ENCODE assay signal across 25 cellular contexts in genomic region chr14:33062476-33062875, GRCh38.
A peak's percentile ranks its signal among the peaks of the same experiment; 100 is the strongest.
DNase-seq lines count a peak whose midpoint lies in the region; ATAC-seq and TF ChIP-seq lines count a peak whose summit lies in the region.
"Had no signal": no experiment of that assay in that cellular context is flagged by ENCODE, and none has a peak within 500 bp of the region (broad histone marks: within the 10 kb centered on the region; RNA-seq: fewer than 3 reads in every experiment).

No MANE protein-coding gene starts in this region.

- intact Hi-C loops in thyroid gland (cut with DNase I) = no loop called here

- H3K27ac ChIP-seq in thyroid gland = no peak overlapping the region
- H3K27ac ChIP-seq: neutrophil, RWPE1 had no signal

- no peak overlapping the region for H3K4me3 ChIP-seq in thyroid gland (replicated peaks in 1 of 3)

- peak; percentile 44 for DNase-seq in NCI-H510A treated with DMSO at 0.1 percent for 48 hours (lab: John Stamatoyannopoulos, UW)
- DNase-seq in NCI-H510A (lab: John Stamatoyannopoulos, UW) = no peak
- peak; percentile 91 for DNase-seq in NCI-H2107 treated with DMSO at 0.1 percent for 48 hours (lab: John Stamatoyannopoulos, UW; ENCODE audit: unreplicated experiment)
- peak; percentile 76 for DNase-seq in SW480 (ENCODE audit: low spot score)
- peak; percentile 15 to 20 for DNase-seq in thyroid gland
- DNase-seq in immature natural killer cell = no peak
- DNase-seq in AML-193 (lab: John Stamatoyannopoulos, UW) = no peak
- DNase-seq: activated CD4-positive, alpha-beta T cell treated with anti-CD3 and anti-CD28 coated beads, Interleukin-2, amount 10 ng/mL, durations not matched to agents 7 days and 5 days; activated T-cell treated with anti-CD3 and anti-CD28 coated beads, Interleukin-2, amount 50 U/mL, for 4 hours; cerebellar nuclear complex; GDM1; left ventricle myocardium superior; MV-4-11; NCI-H1694 treated with DMSO at 0.1 percent for 48 hours; NCI-H524; stimulated activated CD4-positive, alpha-beta T cell treated with anti-CD3 and anti-CD28 coated beads, Interleukin-4, amount 100 ng/mL, for 24 hours had no signal

- no peaks in the 10 kb centered on the region for H3K4me1 Mint-ChIP-seq in immature natural killer cell
- H3K4me1 Mint-ChIP-seq: activated CD4-positive, alpha-beta T cell treated with anti-CD3 and anti-CD28 coated beads, Interleukin-2, amount 10 ng/mL, durations not matched to agents 7 days and 5 days; stimulated activated memory B cell treated with anti-CD40 and anti-IgM and Interleukin-4, amounts not matched to agents 10 μg/mL and 1 μg/mL and 100 μg/mL, for 72 hours had no signal

- TF ChIP-seq CTCF in thyroid gland (IDR thresholded peaks at IDR 0.05) = no peak

- H3K36me3 ChIP-seq in thyroid gland = no peaks in the 10 kb centered on the region
- H3K36me3 ChIP-seq: neutrophil had no signal

- peaks cover 0 to 3% (median 0%) of the 10 kb centered on the region in 3 donors for H3K36me3 Mint-ChIP-seq in immature natural killer cell
- H3K36me3 Mint-ChIP-seq: stimulated activated memory B cell treated with anti-CD40 and anti-IgM and Interleukin-4, amounts not matched to agents 10 μg/mL and 1 μg/mL and 100 μg/mL, for 72 hours; WTC11 had no signal

- no peaks in the 10 kb centered on the region for H3K27me3 ChIP-seq in thyroid gland
- H3K27me3 ChIP-seq: neutrophil had no signal

- H3K9me3 ChIP-seq in thyroid gland = no peaks in the 10 kb centered on the region
- H3K9me3 ChIP-seq: neutrophil, SK-N-SH had no signal

- H3K4me1 ChIP-seq in thyroid gland = no peaks in the 10 kb centered on the region

- peaks cover 0 to 2% (median 2%) of the 10 kb centered on the region in 3 donors for H3K27me3 Mint-ChIP-seq in immature natural killer cell (ENCODE audit: low read depth in 3 of 3)
- H3K27me3 Mint-ChIP-seq: activated CD4-positive, alpha-beta T cell treated with anti-CD3 and anti-CD28 coated beads, Interleukin-2, amount 10 ng/mL, durations not matched to agents 7 days and 5 days; brain; progenitor cell of endocrine pancreas; stimulated activated memory B cell treated with anti-CD40 and anti-IgM and Interleukin-4, amounts not matched to agents 10 μg/mL and 1 μg/mL and 100 μg/mL, for 72 hours had no signal

- 60% methylated on average over 9 of the region's 9 CpGs for whole genome bisulfite sequencing in thyroid gland, 2 donors

- H3K27ac Mint-ChIP-seq in immature natural killer cell = no peak overlapping the region
- H3K27ac Mint-ChIP-seq: activated CD4-positive, alpha-beta T cell treated with anti-CD3 and anti-CD28 coated beads, Interleukin-2, amount 10 ng/mL, durations not matched to agents 7 days and 5 days; stimulated activated memory B cell treated with anti-CD40 and anti-IgM and Interleukin-4, amounts not matched to agents 10 μg/mL and 1 μg/mL and 100 μg/mL, for 72 hours; WTC11 had no signal

- H3K9me3 Mint-ChIP-seq in immature natural killer cell = peaks cover 2 to 37% (median 18%) of the 10 kb centered on the region in 6 donors
- H3K9me3 Mint-ChIP-seq: activated CD4-positive, alpha-beta T cell treated with anti-CD3 and anti-CD28 coated beads, Interleukin-2, amount 10 ng/mL, durations not matched to agents 7 days and 5 days; brain; stimulated activated memory B cell treated with anti-CD40 and anti-IgM and Interleukin-4, amounts not matched to agents 10 μg/mL and 1 μg/mL and 100 μg/mL, for 72 hours; WTC11 had no signal

- no peak overlapping the region for H3K4me3 Mint-ChIP-seq in immature natural killer cell
- H3K4me3 Mint-ChIP-seq: activated CD4-positive, alpha-beta T cell treated with anti-CD3 and anti-CD28 coated beads, Interleukin-2, amount 10 ng/mL, durations not matched to agents 7 days and 5 days; activated T-cell treated with anti-CD3 and anti-CD28 coated beads, Interleukin-2, amount 50 U/mL, for 4 hours; brain; stimulated activated memory B cell treated with anti-CD40 and anti-IgM and Interleukin-4, amounts not matched to agents 10 μg/mL and 1 μg/mL and 100 μg/mL, for 72 hours; WTC11 had no signal

- no peak for ATAC-seq in GM19463 (IDR thresholded peaks at IDR 0.05; ENCODE audit: unreplicated experiment)
- ATAC-seq: activated T-cell treated with anti-CD3 and anti-CD28 coated beads, Interleukin-2, amount 50 U/mL, for 4 hours; left ventricle myocardium superior; sciatic nerve; stimulated activated memory B cell treated with anti-CD40 and anti-IgM and Interleukin-4, amounts not matched to agents 10 μg/mL and 1 μg/mL and 100 μg/mL, for 72 hours had no signal

- no peak for TF ChIP-seq POLR2A in thyroid gland (IDR thresholded peaks at IDR 0.05)

Comparison
In these comparisons a context has a peak if more than half of its experiments do, and no peak if none do; other contexts are left out.
1. DNase-seq: peak in NCI-H510A treated with DMSO at 0.1 percent for 48 hours (single experiment), NCI-H2107 treated with DMSO at 0.1 percent for 48 hours (single experiment), SW480 (single experiment) and thyroid gland (2 of 2); none in NCI-H510A (single experiment), immature natural killer cell (0 of 3) and AML-193 (0 of 2).